10 cellular contexts compared by ENCODE assay signal in the genomic region with DNA sequence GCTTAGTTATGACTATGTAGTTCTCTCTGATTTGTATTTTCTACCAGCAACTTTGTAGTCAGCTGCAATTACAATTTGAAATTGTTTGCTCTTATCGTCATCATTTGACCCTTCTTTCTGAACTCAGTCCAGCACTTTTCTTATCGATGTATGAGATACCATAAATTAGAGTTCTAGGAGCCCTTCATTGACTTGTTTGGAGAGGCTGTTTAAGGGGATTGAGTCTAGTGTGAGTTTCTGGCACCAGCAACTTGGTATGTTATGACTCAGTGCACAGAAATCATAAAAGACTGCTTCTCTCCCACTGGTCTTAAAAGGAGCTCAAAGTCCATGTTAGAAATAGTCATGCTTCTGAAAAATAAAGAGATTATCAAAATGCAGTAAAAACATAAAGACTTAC.
DNase-seq lines count a peak whose midpoint lies in the region; ATAC-seq, FAIRE-seq and TF ChIP-seq lines count a peak whose summit lies in the region.
"Had no signal": no experiment of that assay in that cellular context is flagged by ENCODE, and none has a peak within 500 bp of the region (broad histone marks: within the 10 kb centered on the region; RNA-seq: fewer than 3 reads in every experiment).

No MANE protein-coding gene starts in this region.

- no peak overlapping the region for H3K4ac ChIP-seq in H9 (ENCODE audit: low read depth, low read length)

- ATAC-seq in GM19035 (IDR thresholded peaks at IDR 0.05; ENCODE audit: unreplicated experiment) = no peak

- H2BK12ac ChIP-seq in H9 (ENCODE audit: insufficient read length, low read depth, low read length) = no peak overlapping the region

- H4K5ac ChIP-seq in H9 (ENCODE audit: insufficient read length, low read depth, low read length) = no peak overlapping the region

- no peaks in the 10 kb centered on the region for H3K9me3 ChIP-seq in GM23248 (ENCODE audit: low read depth)
- no peaks in the 10 kb centered on the region for H3K9me3 ChIP-seq in skeletal muscle satellite cell (replicated peaks; ENCODE audit: low read length)
- no peaks in the 10 kb centered on the region for H3K9me3 ChIP-seq in H9 (ENCODE audit: control insufficient read depth, low read depth, low read length)

- H3K27me3 Mint-ChIP-seq in H9 (ENCODE audit: low read depth) = no peaks in the 10 kb centered on the region

- peak overlapping the region; percentile 42 for H3K27ac ChIP-seq in GM23248
- no peak overlapping the region for H3K27ac ChIP-seq in H9 (ENCODE audit: insufficient read length, low read depth, low read length)

- DNase-seq in GM23248 (peak; percentile 88), RCC 7860 (ENCODE audit: low spot score) (peak; percentile 25), glomerular visceral epithelial cell (ENCODE audit: extremely low spot score) (peak; percentile 37), H9 (no peak), GM12892 (ENCODE audit: insufficient read length) (no peak), mucosa of gallbladder (ENCODE audit: low spot score) (no peak)
- DNase-seq: activated naive CD4-positive, alpha-beta T cell treated with Interleukin-2 at 50 U/mL for 16 hours had no signal

- peak overlapping the region; percentile 28; the same call in 1 of the 2 replicates for H3K9ac ChIP-seq in GM23248
- no peak overlapping the region for H3K9ac ChIP-seq in skeletal muscle satellite cell (ENCODE audit: low read depth, low read length)
- no peak overlapping the region for H3K9ac ChIP-seq in H9 (ENCODE audit: extremely low read depth, insufficient read length, low read length)

- H3K4me3 ChIP-seq in GM23248 (peak overlapping the region; percentile 53), skeletal muscle satellite cell (ENCODE audit: low read length) (no peak overlapping the region)

- H2BK5ac ChIP-seq in H9 (ENCODE audit: insufficient read length, low read length) = no peak overlapping the region

- H3K79me2 ChIP-seq in GM23248 (ENCODE audit: insufficient read depth) (no peaks in the 10 kb centered on the region), H9 (ENCODE audit: insufficient read depth, low read length) (no peaks in the 10 kb centered on the region)

- H2BK20ac ChIP-seq in H9 (ENCODE audit: low read depth, low read length, poor library complexity, severe bottlenecking) = no peak overlapping the region

- H3K23me2 ChIP-seq in H9 (ENCODE audit: insufficient read length, low read depth, low read length, poor library complexity, severe bottlenecking) = no peaks in the 10 kb centered on the region

- peaks cover 0 to 2% of the 10 kb centered on the region in 2 experiments; a peak in 1 of 5 replicates for H3K9me3 Mint-ChIP-seq in H9
- H3K9me3 Mint-ChIP-seq: T-helper 1 cell treated with Interleukin-12 subunit alpha and Interleukin-12 subunit beta and Interleukin-4 antibody, amounts not matched to agents 30 μg/mL and 1 μg/mL, for 36 hours had no signal

- FAIRE-seq in RCC 7860 (lab: Jason Lieb, UNC) = peak; percentile 14
- no peak for FAIRE-seq in GM12892 (lab: Jason Lieb, UNC)

- peaks cover 14 to 16% of the 10 kb centered on the region in 2 experiments for H3K4me1 Mint-ChIP-seq in H9

- H3K36me3 ChIP-seq in GM23248 (ENCODE audit: low read depth) = no peaks in the 10 kb centered on the region
- H3K36me3 ChIP-seq in skeletal muscle satellite cell (ENCODE audit: insufficient read depth, low read length) = no peaks in the 10 kb centered on the region

- H2AFZ ChIP-seq in GM23248 (peak overlapping the region; percentile 36), H9 (ENCODE audit: low read length) (no peak overlapping the region)

- no peak overlapping the region for H3K18ac ChIP-seq in H9 (ENCODE audit: insufficient read length, low read depth, low read length)

- H3K4me1 ChIP-seq in GM23248 (ENCODE audit: insufficient read depth) = peaks cover 41% of the 10 kb centered on the region
- peaks cover 27% of the 10 kb centered on the region for H3K4me1 ChIP-seq in skeletal muscle satellite cell (ENCODE audit: control insufficient read depth, insufficient read depth, low read length)
- no peaks in the 10 kb centered on the region for H3K4me1 ChIP-seq in H9 (ENCODE audit: insufficient read depth, low read length)

- H3K4me3 Mint-ChIP-seq in H9 = no peak overlapping the region
- H3K4me3 Mint-ChIP-seq: T-helper 1 cell treated with Interleukin-12 subunit alpha and Interleukin-12 subunit beta and Interleukin-4 antibody, amounts not matched to agents 30 μg/mL and 1 μg/mL, for 36 hours had no signal

- H3K36me3 Mint-ChIP-seq in H9 (ENCODE audit: insufficient read depth in 1 of 3, low read depth in 3 of 3) = no peaks in the 10 kb centered on the region

- no peak overlapping the region for H2BK15ac ChIP-seq in H9 (ENCODE audit: low read depth, low read length)

- no peak overlapping the region for H4K8ac ChIP-seq in H9 (replicated peaks; ENCODE audit: insufficient read length, low read depth, low read length)

- H3K79me1 ChIP-seq in H9 (ENCODE audit: insufficient read depth, low read depth, low read length, poor library complexity, severe bottlenecking) = no peaks in the 10 kb centered on the region

- WGBS in GM23248 (ENCODE audit: low coverage in 1 of 2, low lambda C conversion rate in 2 of 2, missing lambda C conversion rate in 2 of 2), 2 experiments = 0 to 4% methylated on average over 2 of the region's 2 CpGs
- no CpG with 5 or more reads among the region's 2 CpGs for WGBS in H9 (ENCODE audit: extremely low coverage, insufficient read length, low lambda C conversion rate)

- H4K20me1 ChIP-seq in GM23248 (ENCODE audit: insufficient read depth) = no peaks in the 10 kb centered on the region
- no peaks in the 10 kb centered on the region for H4K20me1 ChIP-seq in H9 (ENCODE audit: control insufficient read depth, insufficient read depth, insufficient read length)

- no peak overlapping the region for H3K56ac ChIP-seq in H9 (ENCODE audit: insufficient read length, low read depth, low read length)

- H4K91ac ChIP-seq in H9 (ENCODE audit: insufficient read length, low read depth, low read length) = no peak overlapping the region

- no peak overlapping the region for H3K27ac Mint-ChIP-seq in H9
- H3K27ac Mint-ChIP-seq: T-helper 1 cell treated with Interleukin-12 subunit alpha and Interleukin-12 subunit beta and Interleukin-4 antibody, amounts not matched to agents 30 μg/mL and 1 μg/mL, for 36 hours had no signal

- H3K9me2 ChIP-seq in GM23248 (ENCODE audit: insufficient read depth) = no peaks in the 10 kb centered on the region

- peaks cover 21% of the 10 kb centered on the region for H3F3A ChIP-seq in GM23248 (ENCODE audit: insufficient read depth)

- in situ Hi-C loops in GM23248 (cut with MboI) = no loop called here

- H2AK5ac ChIP-seq in H9 (ENCODE audit: insufficient read length, low read length) = no peak overlapping the region

- H3K23ac ChIP-seq in H9 (ENCODE audit: insufficient read length, low read depth, low read length) = no peak overlapping the region

- H3K4me2 ChIP-seq in GM23248 (ENCODE audit: unreplicated experiment) (peak overlapping the region; percentile 82), skeletal muscle satellite cell (ENCODE audit: low read length) (peak overlapping the region; percentile 64), H9 (ENCODE audit: insufficient read depth, insufficient read length, low read length) (no peak overlapping the region)

- H3T11ph ChIP-seq in H9 (ENCODE audit: low read length) = no peak overlapping the region

- no peak overlapping the region for H2BK120ac ChIP-seq in H9 (ENCODE audit: low read depth, low read length, poor library complexity, severe bottlenecking)

- no peak for TF ChIP-seq CTCF in H9 (conservative IDR thresholded peaks at IDR 0.05)

- H3K27me3 ChIP-seq in GM23248 (replicated peaks; ENCODE audit: insufficient read depth) (no peaks in the 10 kb centered on the region), skeletal muscle satellite cell (ENCODE audit: control insufficient read depth, insufficient read depth, low read length) (no peaks in the 10 kb centered on the region), H9 (ENCODE audit: insufficient read depth, low read length) (no peaks in the 10 kb centered on the region)

- TF ChIP-seq POLR2A in GM12892 (IDR thresholded peaks at IDR 0.05; ENCODE audit: low read depth, low read length) = no peak

- no peak overlapping the region for H3K14ac ChIP-seq in H9 (ENCODE audit: insufficient read depth, low read length)

Comparison
In these comparisons a context has a peak if more than half of its experiments do, and no peak if none do; other contexts are left out.
1. DNase-seq: peak in GM23248 (single experiment), RCC 7860 (single experiment) and glomerular visceral epithelial cell (single experiment); none in H9 (single experiment), GM12892 (single experiment) and mucosa of gallbladder (single experiment).